ENCODE assay signal across 1 cellular context in the genomic region with DNA sequence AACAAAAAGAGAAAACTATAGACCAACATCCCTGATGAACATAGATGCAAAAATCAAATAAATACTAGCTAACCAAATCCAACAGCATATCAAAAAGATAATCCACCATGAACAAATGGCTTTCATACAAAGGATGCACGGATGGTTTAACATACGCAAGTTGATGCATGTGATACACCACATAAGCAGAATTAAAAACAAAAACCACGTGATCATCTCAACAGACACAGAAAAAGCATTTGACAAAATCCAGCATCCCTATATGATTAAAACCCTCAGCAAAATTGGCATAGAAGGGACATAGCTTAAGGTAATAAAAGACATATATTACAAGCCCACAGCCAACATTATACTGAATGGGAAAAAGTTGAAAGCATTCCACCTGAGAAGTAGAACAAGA.
A peak's percentile ranks its signal among the peaks of the same experiment; 100 is the strongest.
TF ChIP-seq lines count a peak whose summit lies in the region.

No MANE protein-coding gene starts in this region.

TF ChIP-seq in K562, 482 proteins besides CTCF, POLR2A, EP300 and RAD21:
- TF ChIP-seq, protein P1, sequence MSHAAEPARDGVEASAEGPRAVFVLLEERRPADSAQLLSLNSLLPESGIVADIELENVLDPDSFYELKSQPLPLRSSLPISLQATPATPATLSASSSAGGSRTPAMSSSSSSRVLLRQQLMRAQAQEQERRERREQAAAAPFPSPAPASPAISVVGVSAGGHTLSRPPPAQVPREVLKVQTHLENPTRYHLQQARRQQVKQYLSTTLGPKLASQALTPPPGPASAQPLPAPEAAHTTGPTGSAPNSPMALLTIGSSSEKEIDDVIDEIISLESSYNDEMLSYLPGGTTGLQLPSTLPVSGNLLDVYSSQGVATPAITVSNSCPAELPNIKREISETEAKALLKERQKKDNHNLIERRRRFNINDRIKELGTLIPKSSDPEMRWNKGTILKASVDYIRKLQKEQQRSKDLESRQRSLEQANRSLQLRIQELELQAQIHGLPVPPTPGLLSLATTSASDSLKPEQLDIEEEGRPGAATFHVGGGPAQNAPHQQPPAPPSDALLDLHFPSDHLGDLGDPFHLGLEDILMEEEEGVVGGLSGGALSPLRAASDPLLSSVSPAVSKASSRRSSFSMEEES (CRISPR knock-in tag; IDR thresholded peaks at IDR 0.05): peak; percentile 58; the same call in 1 of the 2 replicates
